ENCODE assay signal across 17 cellular contexts in genomic region chr2:104702026-104702425, GRCh38.
A peak's percentile ranks its signal among the peaks of the same experiment; 100 is the strongest.
DNase-seq lines count a peak whose midpoint lies in the region; ATAC-seq and TF ChIP-seq lines count a peak whose summit lies in the region.
"Had no signal": no experiment of that assay in that cellular context is flagged by ENCODE, and none has a peak within 500 bp of the region (broad histone marks: within the 10 kb centered on the region; RNA-seq: fewer than 3 reads in every experiment).

No MANE protein-coding gene starts in this region.

- H3K9me3 Mint-ChIP-seq in nephron progenitor cell = no peaks in the 10 kb centered on the region
- H3K9me3 Mint-ChIP-seq: activated CD4-positive, alpha-beta memory T cell treated with anti-CD3 and anti-CD28 coated beads, Interleukin-2, amount 10 ng/mL, durations not matched to agents 7 days and 5 days; activated naive CD8-positive, alpha-beta T cell treated with anti-CD3 and anti-CD28 coated beads, Interleukin-2, amount 10 ng/mL, durations not matched to agents 7 days and 5 days; CD14-positive monocyte had no signal

- POLR2A ChIA-PET in SK-N-SH (lab: Yijun Ruan, JAX) = interaction anchor here (1.3 kb wide), 1 partner anchor 64 kb away, joined by 5 read pairs; no protein-coding TSS in a partner anchor

- CTCF ChIA-PET in SK-N-SH (lab: Yijun Ruan, JAX) = interaction anchor here (0.8 to 1.2 kb wide), 2 partner anchors 54 to 148 kb away, joined by 3 to 5 read pairs; no protein-coding TSS in a partner anchor

- no peak for ATAC-seq in SK-N-SH treated with all-trans-retinoic acid at 6 μM for 48 hours
- ATAC-seq in HG02759 (IDR thresholded peaks at IDR 0.05; ENCODE audit: unreplicated experiment) = no peak
- no peak for ATAC-seq in HG03565 (IDR thresholded peaks at IDR 0.05; ENCODE audit: unreplicated experiment)
- no peak for ATAC-seq in GM18511 (IDR thresholded peaks at IDR 0.05; ENCODE audit: unreplicated experiment)
- ATAC-seq: right lobe of liver, upper lobe of right lung had no signal

- peaks cover 0 to 19% of the 10 kb centered on the region in 2 experiments; a peak in 2 of 4 replicates for H3K4me1 ChIP-seq in SK-N-SH (ENCODE audit: control insufficient read depth in 1 of 2, insufficient read depth in 2 of 2, low read depth in 1 of 2, low read length in 1 of 2)
- H3K4me1 ChIP-seq: right lobe of liver, upper lobe of right lung had no signal

- H3K27ac ChIP-seq in SK-N-SH (ENCODE audit: low read depth in 2 of 2, low read length in 1 of 2) = no peak overlapping the region; a peak in 1 of 4 replicates
- H3K27ac ChIP-seq: right lobe of liver, upper lobe of right lung had no signal

- H3K4me3 Mint-ChIP-seq in nephron progenitor cell = peak overlapping the region; percentile 2
- H3K4me3 Mint-ChIP-seq: activated CD4-positive, alpha-beta memory T cell treated with anti-CD3 and anti-CD28 coated beads, Interleukin-2, amount 10 ng/mL, durations not matched to agents 7 days and 5 days; activated naive CD8-positive, alpha-beta T cell treated with anti-CD3 and anti-CD28 coated beads, Interleukin-2, amount 10 ng/mL, durations not matched to agents 7 days and 5 days; CD14-positive monocyte had no signal

- 40% methylated on average over 5 of the region's 5 CpGs for WGBS in SK-N-SH (ENCODE audit: low lambda C conversion rate)

- no peak overlapping the region for H2AFZ ChIP-seq in SK-N-SH (ENCODE audit: low read depth)

- no peaks in the 10 kb centered on the region for H3K36me3 Mint-ChIP-seq in nephron progenitor cell (ENCODE audit: low read depth)
- H3K36me3 Mint-ChIP-seq: activated naive CD8-positive, alpha-beta T cell treated with anti-CD3 and anti-CD28 coated beads, Interleukin-2, amount 10 ng/mL, durations not matched to agents 7 days and 5 days; CD14-positive monocyte had no signal

- no peak overlapping the region; a peak in 1 of 4 replicates for H3K4me3 ChIP-seq in SK-N-SH (ENCODE audit: low read depth in 2 of 2, low read length in 1 of 2)
- H3K4me3 ChIP-seq: right lobe of liver, upper lobe of right lung had no signal

- no peaks in the 10 kb centered on the region for H3K36me3 ChIP-seq in SK-N-SH (replicated peaks in 1 of 2; ENCODE audit: control insufficient read depth in 1 of 2, insufficient read depth in 2 of 2, low read length in 1 of 2)
- H3K36me3 ChIP-seq: right lobe of liver, upper lobe of right lung had no signal

- H3K9me2 ChIP-seq in SK-N-SH = no peaks in the 10 kb centered on the region

- no peak overlapping the region for H3K9ac ChIP-seq in SK-N-SH

- H3K4me2 ChIP-seq in SK-N-SH = no peak overlapping the region

- H3K27me3 ChIP-seq in SK-N-SH (ENCODE audit: insufficient read depth) = no peaks in the 10 kb centered on the region
- H3K27me3 ChIP-seq: right lobe of liver, upper lobe of right lung had no signal

- DNase-seq in SK-N-SH = peak; percentile 15
- DNase-seq in SW480 (ENCODE audit: low spot score) = peak; percentile 49
- no peak for DNase-seq in nephron progenitor cell
- no peak for DNase-seq in OCI-M2 (lab: John Stamatoyannopoulos, UW; ENCODE audit: unreplicated experiment)
- DNase-seq: activated CD4-positive, alpha-beta memory T cell treated with anti-CD3 and anti-CD28 coated beads, Interleukin-2, amount 10 ng/mL, durations not matched to agents 7 days and 5 days; activated effector memory CD4-positive, alpha-beta T cell treated with Interleukin-2 at 50 U/mL for 16 hours; activated naive CD8-positive, alpha-beta T cell treated with anti-CD3 and anti-CD28 coated beads, Interleukin-2, amount 10 ng/mL, durations not matched to agents 7 days and 5 days; IMR-90; NCI-H1694 treated with DMSO at 0.1 percent for 48 hours; right lobe of liver; stimulated activated CD8-positive, alpha-beta memory T cell treated with anti-CD3 and anti-CD28 coated beads, Interleukin-4, amount 100 ng/mL, for 48 hours; upper lobe of right lung had no signal

- H3K79me2 ChIP-seq in SK-N-SH (ENCODE audit: insufficient read depth) = no peaks in the 10 kb centered on the region

- H4K20me1 ChIP-seq in SK-N-SH (ENCODE audit: insufficient read depth) = no peaks in the 10 kb centered on the region

- peaks cover 66% of the 10 kb centered on the region for H3K4me1 Mint-ChIP-seq in nephron progenitor cell
- H3K4me1 Mint-ChIP-seq: activated CD4-positive, alpha-beta memory T cell treated with anti-CD3 and anti-CD28 coated beads, Interleukin-2, amount 10 ng/mL, durations not matched to agents 7 days and 5 days; activated naive CD8-positive, alpha-beta T cell treated with anti-CD3 and anti-CD28 coated beads, Interleukin-2, amount 10 ng/mL, durations not matched to agents 7 days and 5 days; CD14-positive monocyte had no signal

- H3K27ac Mint-ChIP-seq in nephron progenitor cell = peak overlapping the region; percentile 66
- H3K27ac Mint-ChIP-seq: activated CD4-positive, alpha-beta memory T cell treated with anti-CD3 and anti-CD28 coated beads, Interleukin-2, amount 10 ng/mL, durations not matched to agents 7 days and 5 days; activated naive CD8-positive, alpha-beta T cell treated with anti-CD3 and anti-CD28 coated beads, Interleukin-2, amount 10 ng/mL, durations not matched to agents 7 days and 5 days; CD14-positive monocyte had no signal

- TF ChIP-seq RAD21 in SK-N-SH (IDR thresholded peaks at IDR 0.05; ENCODE audit: low read length) = no peak

- H3F3A ChIP-seq in SK-N-SH (replicated peaks; ENCODE audit: insufficient read depth) = no peaks in the 10 kb centered on the region

- peaks cover 11% of the 10 kb centered on the region for H3K27me3 Mint-ChIP-seq in nephron progenitor cell (ENCODE audit: low read depth, poor library complexity)

- H3K9me3 ChIP-seq in SK-N-SH = no peaks in the 10 kb centered on the region
- H3K9me3 ChIP-seq: right lobe of liver, upper lobe of right lung had no signal

- TF ChIP-seq CTCF in SK-N-SH (IDR thresholded peaks at IDR 0.05) = no peak
- TF ChIP-seq CTCF in nephron progenitor cell (IDR thresholded peaks at IDR 0.05) = no peak

- TF ChIP-seq EP300 in SK-N-SH (IDR thresholded peaks at IDR 0.05; ENCODE audit: borderline replicate concordance in 1 of 2, low read depth in 1 of 2, low read length in 1 of 2) = no peak

TF ChIP-seq in SK-N-SH, 30 proteins besides CTCF, POLR2A, EP300 and RAD21 (continues in another document):
- TF ChIP-seq NRF1 (IDR thresholded peaks at IDR 0.05; ENCODE audit: low read depth, low read length) (no peak), TAF1 (IDR thresholded peaks at IDR 0.05; ENCODE audit: borderline replicate concordance, low read depth, low read length) (no peak), PBX3 (IDR thresholded peaks at IDR 0.05) (no peak), EZH2phosphoT487 (IDR thresholded peaks at IDR 0.05; ENCODE audit: borderline replicate concordance, low read depth) (no peak), ELF1 (IDR thresholded peaks at IDR 0.05) (no peak), GABPA (IDR thresholded peaks at IDR 0.05; ENCODE audit: low read depth) (no peak), NFIC (IDR thresholded peaks at IDR 0.05; ENCODE audit: borderline replicate concordance) (no peak), USF2 (IDR thresholded peaks at IDR 0.05; ENCODE audit: borderline replicate concordance, low read depth, low read length) (no peak), FOSL2 (IDR thresholded peaks at IDR 0.05; ENCODE audit: borderline replicate concordance, low read depth) (no peak)

TF ChIP-seq in SK-N-SH treated with all-trans-retinoic acid at 6 μM for 48 hours, 23 proteins besides CTCF, POLR2A, EP300 and RAD21 (continues in another document):
- TF ChIP-seq ZNF70 (CRISPR knock-in tag; IDR thresholded peaks at IDR 0.05) (no peak), ZC3H10 (CRISPR knock-in tag; IDR thresholded peaks at IDR 0.05) (no peak), CSRNP3 (CRISPR knock-in tag; IDR thresholded peaks at IDR 0.05) (no peak), ISL1 (CRISPR knock-in tag; IDR thresholded peaks at IDR 0.05) (no peak), ZFP3 (CRISPR knock-in tag; IDR thresholded peaks at IDR 0.05) (no peak), RARB (CRISPR knock-in tag; IDR thresholded peaks at IDR 0.05) (no peak), ZFP30 (CRISPR knock-in tag; IDR thresholded peaks at IDR 0.05) (no peak)
- TF ChIP-seq, protein P1, sequence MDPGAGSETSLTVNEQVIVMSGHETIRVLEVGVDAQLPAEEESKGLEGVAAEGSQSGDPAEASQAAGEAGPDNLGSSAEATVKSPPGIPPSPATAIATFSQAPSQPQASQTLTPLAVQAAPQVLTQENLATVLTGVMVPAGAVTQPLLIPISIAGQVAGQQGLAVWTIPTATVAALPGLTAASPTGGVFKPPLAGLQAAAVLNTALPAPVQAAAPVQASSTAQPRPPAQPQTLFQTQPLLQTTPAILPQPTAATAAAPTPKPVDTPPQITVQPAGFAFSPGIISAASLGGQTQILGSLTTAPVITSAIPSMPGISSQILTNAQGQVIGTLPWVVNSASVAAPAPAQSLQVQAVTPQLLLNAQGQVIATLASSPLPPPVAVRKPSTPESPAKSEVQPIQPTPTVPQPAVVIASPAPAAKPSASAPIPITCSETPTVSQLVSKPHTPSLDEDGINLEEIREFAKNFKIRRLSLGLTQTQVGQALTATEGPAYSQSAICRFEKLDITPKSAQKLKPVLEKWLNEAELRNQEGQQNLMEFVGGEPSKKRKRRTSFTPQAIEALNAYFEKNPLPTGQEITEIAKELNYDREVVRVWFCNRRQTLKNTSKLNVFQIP (CRISPR knock-in tag; IDR thresholded peaks at IDR 0.05; ENCODE audit: borderline replicate concordance, low read depth) = no peak
- TF ChIP-seq, protein P2, sequence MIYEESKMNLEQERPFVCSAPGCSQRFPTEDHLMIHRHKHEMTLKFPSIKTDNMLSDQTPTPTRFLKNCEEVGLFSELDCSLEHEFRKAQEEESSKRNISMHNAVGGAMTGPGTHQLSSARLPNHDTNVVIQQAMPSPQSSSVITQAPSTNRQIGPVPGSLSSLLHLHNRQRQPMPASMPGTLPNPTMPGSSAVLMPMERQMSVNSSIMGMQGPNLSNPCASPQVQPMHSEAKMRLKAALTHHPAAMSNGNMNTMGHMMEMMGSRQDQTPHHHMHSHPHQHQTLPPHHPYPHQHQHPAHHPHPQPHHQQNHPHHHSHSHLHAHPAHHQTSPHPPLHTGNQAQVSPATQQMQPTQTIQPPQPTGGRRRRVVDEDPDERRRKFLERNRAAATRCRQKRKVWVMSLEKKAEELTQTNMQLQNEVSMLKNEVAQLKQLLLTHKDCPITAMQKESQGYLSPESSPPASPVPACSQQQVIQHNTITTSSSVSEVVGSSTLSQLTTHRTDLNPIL (CRISPR knock-in tag; IDR thresholded peaks at IDR 0.05; ENCODE audit: low read depth) = no peak

Comparison
In these comparisons a context has a peak if more than half of its experiments do, and no peak if none do; other contexts are left out.
1. DNase-seq: peak in SK-N-SH (single experiment) and SW480 (single experiment); none in nephron progenitor cell (single experiment) and OCI-M2 (single experiment).